ENCODE assay signal across 8 cellular contexts in the genomic region with DNA sequence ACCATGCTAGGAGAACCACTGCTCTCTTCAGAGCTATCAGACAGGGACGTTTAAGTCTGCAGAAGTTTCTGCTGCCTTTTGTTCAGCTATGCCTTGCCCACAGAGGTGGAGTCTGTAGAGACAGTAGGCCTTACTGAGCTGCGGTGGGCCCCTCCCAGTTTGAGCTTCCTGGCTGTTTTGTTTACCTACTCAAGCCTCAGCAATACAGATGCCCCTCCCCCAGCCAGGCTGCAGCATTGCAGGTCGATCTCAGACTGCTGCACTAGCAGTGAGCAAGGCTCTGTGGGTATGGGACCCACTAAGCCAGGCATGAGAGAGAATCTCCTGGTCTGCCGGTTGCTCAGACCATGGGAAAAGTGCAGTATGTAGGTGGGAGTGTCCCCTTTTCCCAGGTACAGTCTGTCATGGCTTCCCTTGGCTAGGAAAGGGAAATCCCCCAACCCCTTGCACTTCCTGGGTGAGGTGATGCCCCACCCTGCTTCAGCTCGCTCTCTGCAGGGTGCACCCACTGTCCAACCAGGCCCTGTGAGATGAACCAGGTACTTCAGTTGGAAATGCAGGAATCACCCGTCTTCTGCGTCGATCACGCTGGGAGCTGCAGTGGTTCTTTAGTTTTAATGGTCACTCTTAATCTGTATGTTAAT. TPM values are rescaled to one million over a fixed set of nuclear protein-coding genes. Genes with fewer than 3 reads are reported as not detected.
DNase-seq lines count a peak whose midpoint lies in the region; ATAC-seq and TF ChIP-seq lines count a peak whose summit lies in the region.
"Not testable (repeated sequence)": the region's sequence is repeated elsewhere in the genome, so short reads cannot be mapped to it uniquely, and the experiment has no call there.

No MANE protein-coding gene starts in this region.

- peaks cover 70% of the 10 kb centered on the region for H3K36me3 Mint-ChIP-seq in CD4-positive, CD25-positive, alpha-beta regulatory T cell
- peaks cover 16% of the 10 kb centered on the region for H3K36me3 Mint-ChIP-seq in T-helper 17 cell (ENCODE audit: low read depth)
- H3K36me3 Mint-ChIP-seq in activated naive CD4-positive, alpha-beta T cell treated with anti-CD3 and anti-CD28 coated beads for 36 hours (ENCODE audit: low read depth), result peaks cover 88% of the 10 kb centered on the region

- peak overlapping the region; percentile 37 for H3K4me3 ChIP-seq in CD4-positive, CD25-positive, alpha-beta regulatory T cell (ENCODE audit: low read depth, low read length)
- H3K4me3 ChIP-seq in left ventricle myocardium inferior, result not testable (repeated sequence)

- intact Hi-C loops in activated naive CD4-positive, alpha-beta T cell treated with anti-CD3 and anti-CD28 coated beads for 36 hours (cut with micrococcal nuclease), result loop anchor here (5.0 kb wide), 1 partner anchor 507 kb away; no protein-coding TSS in a partner anchor
- intact Hi-C loops in left ventricle myocardium inferior (cut with micrococcal nuclease); posterior vena cava (cut with DNase I): not testable (repeated sequence)

- H3K4me3 Mint-ChIP-seq in CD4-positive, CD25-positive, alpha-beta regulatory T cell, result peak overlapping the region; percentile 64 to 85 (median 77)
- peak overlapping the region; percentile 51 for H3K4me3 Mint-ChIP-seq in T-helper 17 cell
- not testable (repeated sequence) for H3K4me3 Mint-ChIP-seq in activated naive CD4-positive, alpha-beta T cell treated with anti-CD3 and anti-CD28 coated beads for 36 hours

- CTCF ChIA-PET in activated naive CD4-positive, alpha-beta T cell treated with anti-CD3 and anti-CD28 coated beads for 36 hours (lab: Charles Lee), result interaction anchor here (0.6 to 1.8 kb wide), 3 partner anchors 10 to 360 kb away, joined by 4 to 12 read pairs (median 6); no protein-coding TSS in a partner anchor

- H3K4me1 ChIP-seq in CD4-positive, CD25-positive, alpha-beta regulatory T cell (ENCODE audit: control insufficient read depth, insufficient read depth, low read length, poor library complexity, severe bottlenecking), result peaks cover 27% of the 10 kb centered on the region
- peaks cover 16% of the 10 kb centered on the region for H3K4me1 ChIP-seq in left ventricle myocardium inferior

- peak; percentile 49 to 96 (median 86) for DNase-seq in CD4-positive, CD25-positive, alpha-beta regulatory T cell
- DNase-seq in NCI-H146 (lab: John Stamatoyannopoulos, UW) (peak; percentile 63), T-helper 17 cell (peak; percentile 22 to 56 (median 48)), left ventricle myocardium inferior (peak; percentile 24), posterior vena cava (ENCODE audit: low spot score) (peak; percentile 80)
- DNase-seq in activated naive CD4-positive, alpha-beta T cell treated with anti-CD3 and anti-CD28 coated beads for 36 hours, result peak; percentile 85

- H3K27ac Mint-ChIP-seq in CD4-positive, CD25-positive, alpha-beta regulatory T cell, result peak overlapping the region; percentile 88 to 97 (median 95)
- H3K27ac Mint-ChIP-seq in T-helper 17 cell, result peak overlapping the region; percentile 85
- peak overlapping the region; percentile 83 for H3K27ac Mint-ChIP-seq in activated naive CD4-positive, alpha-beta T cell treated with anti-CD3 and anti-CD28 coated beads for 36 hours

- peaks cover 18% of the 10 kb centered on the region for H3K36me3 ChIP-seq in CD4-positive, CD25-positive, alpha-beta regulatory T cell (ENCODE audit: control insufficient read depth, insufficient read depth, low read length)
- H3K36me3 ChIP-seq in left ventricle myocardium inferior, result peaks cover 20% of the 10 kb centered on the region

- ATAC-seq in CD4-positive, CD25-positive, alpha-beta regulatory T cell (ENCODE audit: low read depth in 2 of 2), result peak; percentile 97 to 99
- peak; percentile 99 for ATAC-seq in GM19324 (IDR thresholded peaks at IDR 0.05; ENCODE audit: low FRiP score, unreplicated experiment)
- ATAC-seq in HG02943 (IDR thresholded peaks at IDR 0.05; ENCODE audit: low read depth, unreplicated experiment), result peak; percentile 95
- ATAC-seq in T-helper 17 cell, result peak; percentile 99

- H3K27me3 Mint-ChIP-seq in CD4-positive, CD25-positive, alpha-beta regulatory T cell; T-helper 17 cell; activated naive CD4-positive, alpha-beta T cell treated with anti-CD3 and anti-CD28 coated beads for 36 hours (ENCODE audit: low read depth): not testable (repeated sequence)

- peaks cover 36 to 89% (median 57%) of the 10 kb centered on the region in 4 donors for H3K4me1 Mint-ChIP-seq in CD4-positive, CD25-positive, alpha-beta regulatory T cell
- not testable (repeated sequence) for H3K4me1 Mint-ChIP-seq in T-helper 17 cell
- H3K4me1 Mint-ChIP-seq in activated naive CD4-positive, alpha-beta T cell treated with anti-CD3 and anti-CD28 coated beads for 36 hours (ENCODE audit: low read depth), result peaks cover 75% of the 10 kb centered on the region

- not testable (repeated sequence) for TF ChIP-seq CTCF in left ventricle myocardium inferior (IDR thresholded peaks at IDR 0.05; ENCODE audit: borderline replicate concordance)

- peaks cover 17 to 32% of the 10 kb centered on the region in 2 experiments for H3K9me3 ChIP-seq in CD4-positive, CD25-positive, alpha-beta regulatory T cell (ENCODE audit: control insufficient read depth in 2 of 2, low read length in 2 of 2)
- peaks cover 17% of the 10 kb centered on the region for H3K9me3 ChIP-seq in T-helper 17 cell (ENCODE audit: control insufficient read depth, low read length, poor library complexity, severe bottlenecking)
- not testable (repeated sequence) for H3K9me3 ChIP-seq in left ventricle myocardium inferior (replicated peaks)

- H3K27ac ChIP-seq in CD4-positive, CD25-positive, alpha-beta regulatory T cell (ENCODE audit: insufficient read depth, low read length, poor library complexity, severe bottlenecking), result peak overlapping the region; percentile 66
- not testable (repeated sequence) for H3K27ac ChIP-seq in left ventricle myocardium inferior (replicated peaks)

- not testable (repeated sequence) for H3K27me3 ChIP-seq in CD4-positive, CD25-positive, alpha-beta regulatory T cell (ENCODE audit: control insufficient read depth, insufficient read depth, low read length); left ventricle myocardium inferior (ENCODE audit: low read depth)

- peaks cover 4 to 67% (median 33%) of the 10 kb centered on the region in 7 donors for H3K9me3 Mint-ChIP-seq in CD4-positive, CD25-positive, alpha-beta regulatory T cell
- peaks cover 61% of the 10 kb centered on the region for H3K9me3 Mint-ChIP-seq in activated naive CD4-positive, alpha-beta T cell treated with anti-CD3 and anti-CD28 coated beads for 36 hours

RNA-seq across cellular contexts. Expression of a gene that starts 53.7 kb away (rescaled TPM):
- total RNA-seq in CD4-positive, CD25-positive, alpha-beta regulatory T cell, result 29.1 TPM
- polyA plus RNA-seq in CD4-positive, CD25-positive, alpha-beta regulatory T cell, result 10 to 100 TPM; 12.8 to 16.8 (median 13.9) TPM
- total RNA-seq in T-helper 17 cell (10 to 100 TPM; 26.3 to 34.5 TPM), left ventricle myocardium inferior (5.7 TPM), posterior vena cava (10 to 100 TPM; 27.5 to 29.7 TPM)
- total RNA-seq in activated naive CD4-positive, alpha-beta T cell treated with anti-CD3 and anti-CD28 coated beads for 36 hours, result 10 to 100 TPM; 32.4 to 32.6 TPM

RNA-seq across cellular contexts. Expression of a gene that starts 55.0 kb away (rescaled TPM):
- 1.6 TPM for total RNA-seq in CD4-positive, CD25-positive, alpha-beta regulatory T cell
- polyA plus RNA-seq in CD4-positive, CD25-positive, alpha-beta regulatory T cell, result 1 to 10 TPM in 2 of 4 donors, under 1 TPM in 2; 0.91 to 2.7 (median 1.3) TPM
- total RNA-seq in T-helper 17 cell (1 to 10 TPM in 1 of 2 donors, under 1 TPM in 1; 0.85 to 1.4 TPM), left ventricle myocardium inferior (10.6 TPM), posterior vena cava (10 to 100 TPM; 14.5 to 16.0 TPM)
- 1 to 10 TPM; 3.1 to 3.3 TPM for total RNA-seq in activated naive CD4-positive, alpha-beta T cell treated with anti-CD3 and anti-CD28 coated beads for 36 hours

Comparison
In these comparisons a context has a peak if more than half of its experiments do, and no peak if none do; other contexts are left out.
1. DNase-seq: peak in every context shown above with its lines; median percentile 86 in CD4-positive, CD25-positive, alpha-beta regulatory T cell; 85 in activated naive CD4-positive, alpha-beta T cell treated with anti-CD3 and anti-CD28 coated beads for 36 hours; 80 in posterior vena cava; 63 in NCI-H146; 48 in T-helper 17 cell; 24 in left ventricle myocardium inferior.